ENCODE assay signal across 15 cellular contexts in the genomic region with DNA sequence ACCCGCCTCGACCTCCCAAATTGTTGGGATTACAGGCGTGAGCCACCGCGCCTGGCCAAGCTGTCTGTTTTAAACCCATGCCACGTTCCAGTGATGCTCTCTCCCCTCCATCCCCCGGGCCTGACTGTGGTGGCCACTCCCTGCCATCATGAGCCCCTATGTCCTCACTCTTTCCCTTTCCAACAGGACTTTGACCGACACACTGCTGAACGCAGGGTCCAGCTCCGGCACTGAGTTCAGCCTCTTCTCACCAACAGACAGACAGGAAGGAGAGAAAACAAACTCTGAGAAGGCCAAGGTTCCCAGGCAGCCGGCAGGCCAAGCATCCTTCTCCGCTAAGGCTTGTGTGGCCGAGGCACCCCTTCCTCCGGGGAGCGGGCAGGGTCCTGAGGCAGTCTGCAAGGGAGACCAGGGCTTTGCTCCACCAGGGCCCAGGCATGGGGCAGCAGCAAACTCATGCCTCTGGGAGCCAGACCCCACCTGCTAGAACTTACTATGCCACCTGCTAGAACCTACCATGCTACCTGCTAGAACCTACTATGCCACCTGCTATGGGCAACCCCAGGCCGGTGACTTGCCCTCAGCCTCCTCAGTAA.
DNase-seq lines count a peak whose midpoint lies in the region; ATAC-seq and TF ChIP-seq lines count a peak whose summit lies in the region.
"Had no signal": no experiment of that assay in that cellular context is flagged by ENCODE, and none has a peak within 500 bp of the region (broad histone marks: within the 10 kb centered on the region; RNA-seq: fewer than 3 reads in every experiment).

No MANE protein-coding gene starts in this region.

- H3K4ac ChIP-seq in mesenchymal stem cell (ENCODE audit: low read depth in 1 of 2, low read length in 2 of 2), result no peak overlapping the region

- H3K9ac ChIP-seq in neural progenitor cell (no peak overlapping the region), mesenchymal stem cell (ENCODE audit: low read length) (no peak overlapping the region)

- no peak for DNase-seq in activated naive CD4-positive, alpha-beta T cell treated with anti-CD3 and anti-CD28 coated beads, Interleukin-2, amount 10 ng/mL, durations not matched to agents 7 days and 5 days
- DNase-seq in activated naive CD4-positive, alpha-beta T cell treated with anti-CD3 and anti-CD28 coated beads, Interleukin-2, amount 50 U/mL, for 72 hours (ENCODE audit: low spot score in 2 of 2), result no peak
- DNase-seq in RWPE2 (ENCODE audit: low spot score) (peak; percentile 34), neural progenitor cell (ENCODE audit: low spot score) (no peak), mesenchymal stem cell (no peak), gastrocnemius medialis (no peak), G401 (ENCODE audit: low spot score) (no peak)
- DNase-seq: ACHN; C1 segment of cervical spinal cord; Calu3; CD4-positive, alpha-beta T cell; DMS 273 treated with DMSO at 0.1 percent for 48 hours; GOT3; H9 had no signal

- WGBS in mesenchymal stem cell, result 96% methylated on average over 16 of the region's 16 CpGs

- no peak overlapping the region for H2BK5ac ChIP-seq in mesenchymal stem cell (ENCODE audit: low read depth, low read length, poor library complexity, severe bottlenecking)

- H3K14ac ChIP-seq in mesenchymal stem cell (ENCODE audit: low read length in 2 of 2), result no peak overlapping the region

- H2AFZ ChIP-seq in neural progenitor cell (replicated peaks) (no peak overlapping the region), mesenchymal stem cell (ENCODE audit: low read depth, low read length) (no peak overlapping the region)

- H3K4me1 ChIP-seq in RWPE2 (ENCODE audit: insufficient read depth, poor library complexity, severe bottlenecking) (peaks cover 6% of the 10 kb centered on the region), neural progenitor cell (no peaks in the 10 kb centered on the region), mesenchymal stem cell (ENCODE audit: control insufficient read depth, insufficient read depth, low read depth, low read length) (peaks cover 6% of the 10 kb centered on the region), gastrocnemius medialis (no peaks in the 10 kb centered on the region)

- H3K27me3 ChIP-seq in RWPE2 (ENCODE audit: insufficient read depth, poor library complexity, severe bottlenecking), result no peaks in the 10 kb centered on the region
- H3K27me3 ChIP-seq in neural progenitor cell, result no peaks in the 10 kb centered on the region
- no peaks in the 10 kb centered on the region for H3K27me3 ChIP-seq in mesenchymal stem cell (ENCODE audit: control insufficient read depth in 1 of 2, insufficient read depth in 1 of 2, low read length in 2 of 2)
- H3K27me3 ChIP-seq in gastrocnemius medialis, result no peaks in the 10 kb centered on the region

- H4K20me1 ChIP-seq in neural progenitor cell (ENCODE audit: low read depth), result peaks cover 3% of the 10 kb centered on the region

- H3K4me3 Mint-ChIP-seq in activated naive CD4-positive, alpha-beta T cell treated with anti-CD3 and anti-CD28 coated beads, Interleukin-2, amount 10 ng/mL, durations not matched to agents 7 days and 5 days, result no peak overlapping the region
- H3K4me3 Mint-ChIP-seq in neural progenitor cell, result peak overlapping the region; percentile 31
- H3K4me3 Mint-ChIP-seq: CD4-positive, alpha-beta T cell; H9 had no signal

- peaks cover 16% of the 10 kb centered on the region for H3K36me3 Mint-ChIP-seq in activated naive CD4-positive, alpha-beta T cell treated with anti-CD3 and anti-CD28 coated beads, Interleukin-2, amount 10 ng/mL, durations not matched to agents 7 days and 5 days
- H3K36me3 Mint-ChIP-seq in activated naive CD4-positive, alpha-beta T cell treated with anti-CD3 and anti-CD28 coated beads, Interleukin-2, amount 50 U/mL, for 72 hours, result no peaks in the 10 kb centered on the region
- H3K36me3 Mint-ChIP-seq in neural progenitor cell, result peaks cover 4% of the 10 kb centered on the region

- H4K91ac ChIP-seq in mesenchymal stem cell (ENCODE audit: low read length), result no peak overlapping the region

- no peak overlapping the region for H3K27ac ChIP-seq in RWPE2 (ENCODE audit: poor library complexity, severe bottlenecking)
- no peak overlapping the region for H3K27ac ChIP-seq in neural progenitor cell
- no peak overlapping the region for H3K27ac ChIP-seq in mesenchymal stem cell (ENCODE audit: low read length, poor library complexity, severe bottlenecking)
- no peak overlapping the region for H3K27ac ChIP-seq in gastrocnemius medialis

- no peaks in the 10 kb centered on the region for H3K79me2 ChIP-seq in neural progenitor cell (ENCODE audit: low read depth)

- no peaks in the 10 kb centered on the region for H3F3A ChIP-seq in neural progenitor cell (ENCODE audit: low read depth)

- no peak for TF ChIP-seq POLR2A in gastrocnemius medialis (IDR thresholded peaks at IDR 0.05)

- H3K27me3 Mint-ChIP-seq in activated naive CD4-positive, alpha-beta T cell treated with anti-CD3 and anti-CD28 coated beads, Interleukin-2, amount 10 ng/mL, durations not matched to agents 7 days and 5 days, result no peaks in the 10 kb centered on the region
- H3K27me3 Mint-ChIP-seq in neural progenitor cell (ENCODE audit: insufficient read depth, low read depth), result no peaks in the 10 kb centered on the region
- H3K27me3 Mint-ChIP-seq: CD4-positive, alpha-beta T cell; IgD-negative memory B cell had no signal

- peak overlapping the region; percentile 6 for H3K27ac Mint-ChIP-seq in activated naive CD4-positive, alpha-beta T cell treated with anti-CD3 and anti-CD28 coated beads, Interleukin-2, amount 10 ng/mL, durations not matched to agents 7 days and 5 days
- H3K27ac Mint-ChIP-seq in activated naive CD4-positive, alpha-beta T cell treated with anti-CD3 and anti-CD28 coated beads, Interleukin-2, amount 50 U/mL, for 72 hours, result peak overlapping the region in 1 of 2 donors; percentile 19
- H3K27ac Mint-ChIP-seq in neural progenitor cell, result peak overlapping the region; percentile 35
- H3K27ac Mint-ChIP-seq: CD4-positive, alpha-beta T cell had no signal

- H3K4me2 ChIP-seq in neural progenitor cell (no peak overlapping the region), mesenchymal stem cell (ENCODE audit: low read length, poor library complexity, severe bottlenecking) (no peak overlapping the region)

- TF ChIP-seq CTCF in RWPE2 (IDR thresholded peaks at IDR 0.05; ENCODE audit: poor library complexity, severe bottlenecking) (no peak), neural progenitor cell (IDR thresholded peaks at IDR 0.05) (no peak), gastrocnemius medialis (IDR thresholded peaks at IDR 0.05 in 4 of 5, conservative IDR thresholded peaks at IDR 0.05 in 1 of 5) (no peak)

- no peak overlapping the region for H2AK5ac ChIP-seq in mesenchymal stem cell (ENCODE audit: low read length, severe bottlenecking)

- intact Hi-C loops in gastrocnemius medialis (cut with DNase I; ENCODE audit: low total_unique reads), result no loop called here

- H3K4me1 Mint-ChIP-seq in activated naive CD4-positive, alpha-beta T cell treated with anti-CD3 and anti-CD28 coated beads, Interleukin-2, amount 10 ng/mL, durations not matched to agents 7 days and 5 days, result peaks cover 16% of the 10 kb centered on the region
- H3K4me1 Mint-ChIP-seq in neural progenitor cell, result peaks cover 8% of the 10 kb centered on the region

- H2BK12ac ChIP-seq in mesenchymal stem cell (ENCODE audit: low read length in 2 of 2), result no peak overlapping the region

- H3K9me3 ChIP-seq in RWPE2 (ENCODE audit: severe bottlenecking), result no peaks in the 10 kb centered on the region
- H3K9me3 ChIP-seq in neural progenitor cell (ENCODE audit: low read depth), result no peaks in the 10 kb centered on the region
- no peaks in the 10 kb centered on the region for H3K9me3 ChIP-seq in mesenchymal stem cell (ENCODE audit: control insufficient read depth, low read length)
- H3K9me3 ChIP-seq in gastrocnemius medialis, result no peaks in the 10 kb centered on the region

- H3K36me3 ChIP-seq in RWPE2 (ENCODE audit: low read depth), result peaks cover 7% of the 10 kb centered on the region; the same call in 1 of the 2 replicates
- H3K36me3 ChIP-seq in neural progenitor cell, result no peaks in the 10 kb centered on the region
- peaks cover 12 to 56% of the 10 kb centered on the region in 2 experiments for H3K36me3 ChIP-seq in mesenchymal stem cell (ENCODE audit: control insufficient read depth in 1 of 2, insufficient read depth in 2 of 2, low read depth in 1 of 2, low read length in 2 of 2)
- no peaks in the 10 kb centered on the region for H3K36me3 ChIP-seq in gastrocnemius medialis

- H3K18ac ChIP-seq in mesenchymal stem cell (ENCODE audit: low read depth in 1 of 2, low read length in 2 of 2), result no peak overlapping the region

- no peak overlapping the region for H3K4me3 ChIP-seq in RWPE2 (ENCODE audit: severe bottlenecking)
- no peak overlapping the region for H3K4me3 ChIP-seq in neural progenitor cell
- no peak overlapping the region for H3K4me3 ChIP-seq in mesenchymal stem cell (ENCODE audit: insufficient read depth in 1 of 2, low read depth in 1 of 2, low read length in 2 of 2)
- no peak overlapping the region for H3K4me3 ChIP-seq in gastrocnemius medialis

- H4K8ac ChIP-seq in mesenchymal stem cell (ENCODE audit: low read length), result no peak overlapping the region

- H2BK15ac ChIP-seq in mesenchymal stem cell (ENCODE audit: low read depth, poor library complexity, severe bottlenecking), result no peak overlapping the region

- no peaks in the 10 kb centered on the region for H3K9me3 Mint-ChIP-seq in activated naive CD4-positive, alpha-beta T cell treated with anti-CD3 and anti-CD28 coated beads, Interleukin-2, amount 10 ng/mL, durations not matched to agents 7 days and 5 days
- no peaks in the 10 kb centered on the region for H3K9me3 Mint-ChIP-seq in activated naive CD4-positive, alpha-beta T cell treated with anti-CD3 and anti-CD28 coated beads, Interleukin-2, amount 50 U/mL, for 72 hours
- H3K9me3 Mint-ChIP-seq in neural progenitor cell, result no peaks in the 10 kb centered on the region
- H3K9me3 Mint-ChIP-seq: CD4-positive, alpha-beta T cell; H9; IgD-negative memory B cell had no signal

- H3K23ac ChIP-seq in mesenchymal stem cell (ENCODE audit: low read length in 2 of 2), result no peak overlapping the region

- no peak for ATAC-seq in activated naive CD4-positive, alpha-beta T cell treated with anti-CD3 and anti-CD28 coated beads, Interleukin-2, amount 50 U/mL, for 72 hours
- ATAC-seq in RWPE2 (ENCODE audit: low read depth) (no peak), gastrocnemius medialis (no peak)

- in situ Hi-C loops in gastrocnemius medialis (cut with MboI; ENCODE audit: low sequenced_read_pairs in 4 of 4), result no loop called here
- in situ Hi-C loops in G401 (cut with HindIII; ENCODE audit: low sequenced_read_pairs), result no loop called here

- CTCF ChIA-PET in activated naive CD4-positive, alpha-beta T cell treated with anti-CD3 and anti-CD28 coated beads, Interleukin-2, amount 10 ng/mL, durations not matched to agents 7 days and 5 days (lab: Charles Lee), result no interaction called here

- H3K79me1 ChIP-seq in mesenchymal stem cell (replicated peaks; ENCODE audit: low read length, poor library complexity, severe bottlenecking), result peaks cover 41% of the 10 kb centered on the region

- no peak overlapping the region for H2BK120ac ChIP-seq in mesenchymal stem cell (ENCODE audit: low read depth, low read length)
